Comparison of ENCODE assay signal across 8 cellular contexts in genomic region chr13:20924758-20925394, GRCh38. TPM values are rescaled to one million over a fixed set of nuclear protein-coding genes. Genes with fewer than 3 reads are reported as not detected.
A peak's percentile ranks its signal among the peaks of the same experiment; 100 is the strongest.
DNase-seq lines count a peak whose midpoint lies in the region; ATAC-seq, FAIRE-seq and TF ChIP-seq lines count a peak whose summit lies in the region.

No MANE protein-coding gene starts in this region.

- no peaks in the 10 kb centered on the region for H3K9me3 ChIP-seq in ascending aorta
- no peaks in the 10 kb centered on the region for H3K9me3 ChIP-seq in small intestine (ENCODE audit: control insufficient read depth, low read depth)

- H3K27me3 ChIP-seq in ascending aorta (no peaks in the 10 kb centered on the region), small intestine (ENCODE audit: control insufficient read depth in 2 of 2, insufficient read depth in 2 of 2, low read length in 2 of 2) (no peaks in the 10 kb centered on the region)

- intact Hi-C loops in ascending aorta (cut with DNase I) = loop anchor here (2.0 to 10.0 kb wide), 3 partner anchors 213 to 740 kb away; no protein-coding TSS in a partner anchor

- H3K4me3 ChIP-seq in ascending aorta = no peak overlapping the region
- no peak overlapping the region for H3K4me3 ChIP-seq in small intestine (ENCODE audit: low read depth in 1 of 2, low read length in 2 of 2)

- DNase-seq in GF-D8 (lab: John Stamatoyannopoulos, UW) (peak; percentile 52), NCI-H1694 (lab: John Stamatoyannopoulos, UW) (peak; percentile 71), T-helper 22 cell (ENCODE audit: low read depth) (peak; percentile 40), ascending aorta (ENCODE audit: low spot score in 2 of 2) (peak in 1 of 2 donors; percentile 86), hypothalamus (lab: John Stamatoyannopoulos, UW) (peak in 40 of 51 donors; percentile 1 to 82 (median 48)), small intestine (peak; percentile 67)

- peak; percentile 53 for FAIRE-seq in small intestine (lab: Jason Lieb, UNC)

- WGBS in small intestine, 3 donors = 32 to 37% (median 34%) methylated on average over 3 of the region's 3 CpGs

- H3K36me3 ChIP-seq in ascending aorta (no peaks in the 10 kb centered on the region), small intestine (ENCODE audit: control insufficient read depth in 2 of 2, insufficient read depth in 2 of 2, low read length in 2 of 2) (no peaks in the 10 kb centered on the region)

- ATAC-seq in HG03378 (IDR thresholded peaks at IDR 0.05; ENCODE audit: unreplicated experiment) = no peak
- ATAC-seq in GM18498 (IDR thresholded peaks at IDR 0.05; ENCODE audit: unreplicated experiment) = no peak

- peak; percentile 45 to 77 (median 68) for TF ChIP-seq CTCF in ascending aorta (IDR thresholded peaks at IDR 0.05)

- no peaks in the 10 kb centered on the region for H3K4me1 ChIP-seq in ascending aorta
- H3K4me1 ChIP-seq in small intestine (ENCODE audit: control insufficient read depth in 2 of 2, insufficient read depth in 1 of 2, low read depth in 1 of 2, low read length in 1 of 2) = no peaks in the 10 kb centered on the region

- H3K27ac ChIP-seq in ascending aorta (no peak overlapping the region), small intestine (ENCODE audit: low read depth in 1 of 2, low read length in 1 of 2) (no peak overlapping the region)

RNA-seq across cellular contexts. Expression of gene XPO4, which starts 22.3 kb away (rescaled TPM):
- 5.1 TPM for total RNA-seq in ascending aorta
- 1 to 10 TPM; 1.3 to 4.6 (median 1.4) TPM for polyA plus RNA-seq in small intestine
